Comparison of ENCODE assay signal across 8 cellular contexts in the genomic region with DNA sequence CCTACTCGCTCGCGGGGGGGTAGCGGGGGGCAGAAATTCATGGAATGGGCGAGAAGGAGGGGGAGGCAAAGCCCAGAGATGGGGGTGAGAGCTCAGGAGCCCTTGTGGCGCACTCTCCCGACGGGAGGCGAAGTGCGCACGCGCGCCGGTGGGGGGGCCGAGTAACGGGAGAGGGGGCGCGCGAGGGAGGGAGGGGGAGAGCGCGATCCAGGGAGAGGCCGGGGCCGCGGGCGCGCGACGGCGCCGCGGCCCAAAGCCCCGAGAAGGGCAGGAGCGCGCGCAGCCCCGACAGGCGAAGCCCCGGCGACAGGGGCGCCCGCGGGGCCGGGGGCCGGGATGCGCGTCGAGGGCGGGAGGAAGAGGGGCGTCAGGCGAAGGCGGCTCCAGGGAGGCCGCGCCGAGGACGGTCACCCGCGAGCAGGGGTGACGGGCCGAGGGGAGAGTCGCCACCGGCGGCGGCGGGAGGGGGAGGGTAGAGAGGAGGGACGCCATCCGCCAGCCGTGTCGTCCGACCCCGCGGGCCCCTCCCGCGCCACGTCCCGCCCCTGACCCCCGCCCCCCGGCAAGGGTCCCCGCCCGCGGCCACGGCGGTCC. TPM values are rescaled to one million over a fixed set of nuclear protein-coding genes. Genes with fewer than 3 reads are reported as not detected.
DNase-seq lines count a peak whose midpoint lies in the region; ATAC-seq, FAIRE-seq and TF ChIP-seq lines count a peak whose summit lies in the region.

No MANE protein-coding gene starts in this region.

- H3K36me3 ChIP-seq in HepG2 (replicated peaks in 1 of 2; ENCODE audit: control insufficient read depth in 1 of 2, insufficient read depth in 2 of 2, low read length in 2 of 2), result no peaks in the 10 kb centered on the region

- intact Hi-C loops in dendritic cell treated with granulocyte-macrophage colony-stimulating factor and Interleukin-4, amounts not matched to agents 40 ng/mL and 50 ng/mL, for 4 days (cut with micrococcal nuclease), result no loop called here
- intact Hi-C loops in HepG2 (cut with micrococcal nuclease; ENCODE audit: unreplicated experiment), result no loop called here

- 3% methylated on average over 4 of the region's 82 CpGs for WGBS in HepG2 (ENCODE audit: low lambda C conversion rate)

- DNase-seq in SHP77 (lab: John Stamatoyannopoulos, UW) (peak; percentile 22 to 55), SHP77 treated with DMSO at 0.1 percent for 48 hours (lab: John Stamatoyannopoulos, UW) (no peak), NCI-H2171 treated with DMSO at 0.1 percent for 48 hours (lab: John Stamatoyannopoulos, UW) (peak; percentile 70), HepG2 (ENCODE audit: low spot score) (peak; percentile 58)
- DNase-seq in activated CD4-positive, alpha-beta T cell treated with anti-CD3 and anti-CD28 coated beads, Interleukin-2, amount 50 U/mL, for 1 hour, result peak; percentile 63
- peak; percentile 66 for DNase-seq in stimulated activated CD4-positive, alpha-beta T cell treated with anti-CD3 and anti-CD28 coated beads, Interleukin-4, amount 100 ng/mL, for 24 hours

- ATAC-seq in HG02973 (IDR thresholded peaks at IDR 0.05; ENCODE audit: unreplicated experiment), result peak; percentile 40
- ATAC-seq in HepG2, result peak; percentile 68

- peaks cover 44% of the 10 kb centered on the region for H3K79me2 ChIP-seq in HepG2 (ENCODE audit: insufficient read depth, low read length)

- peaks cover 3% of the 10 kb centered on the region for H3K27me3 Mint-ChIP-seq in dendritic cell treated with granulocyte-macrophage colony-stimulating factor and Interleukin-4, amounts not matched to agents 40 ng/mL and 50 ng/mL, for 4 days

- TF ChIP-seq EP300 in HepG2 (IDR thresholded peaks at IDR 0.05; ENCODE audit: low read depth in 2 of 2, low read length in 2 of 2), result no peak
- no peak for TF ChIP-seq EP300 in HepG2 (CRISPR knock-in tag; IDR thresholded peaks at IDR 0.05; ENCODE audit: borderline replicate concordance)

- H3K36me3 Mint-ChIP-seq in dendritic cell treated with granulocyte-macrophage colony-stimulating factor and Interleukin-4, amounts not matched to agents 40 ng/mL and 50 ng/mL, for 4 days (ENCODE audit: low read depth), result peaks cover 8% of the 10 kb centered on the region

- peak overlapping the region; percentile 74 for H3K27ac Mint-ChIP-seq in dendritic cell treated with granulocyte-macrophage colony-stimulating factor and Interleukin-4, amounts not matched to agents 40 ng/mL and 50 ng/mL, for 4 days

- no peaks in the 10 kb centered on the region for H3K27me3 ChIP-seq in HepG2 (ENCODE audit: control insufficient read depth in 1 of 2, insufficient read depth in 2 of 2, low read length in 2 of 2)

- in situ Hi-C loops in HepG2 (cut with HindIII; ENCODE audit: extremely low pct_ligation_motif_present, low pct_unique_long_range_greater_than_20kb), result no loop called here

- peak overlapping the region; percentile 81 for H3K4me3 Mint-ChIP-seq in dendritic cell treated with granulocyte-macrophage colony-stimulating factor and Interleukin-4, amounts not matched to agents 40 ng/mL and 50 ng/mL, for 4 days

- H3K27ac ChIP-seq in HepG2 (ENCODE audit: extremely low read length, insufficient read depth, low read length), result peak overlapping the region; percentile 70

- H4K20me1 ChIP-seq in HepG2 (ENCODE audit: insufficient read depth, low read length), result peaks cover 28% of the 10 kb centered on the region

- no peaks in the 10 kb centered on the region for H3K9me3 ChIP-seq in HepG2 (ENCODE audit: low read length)

- H3K4me1 ChIP-seq in HepG2 (ENCODE audit: insufficient read depth, low read length), result peaks cover 45% of the 10 kb centered on the region

- peak overlapping the region; percentile 77 for H3K9ac ChIP-seq in HepG2 (ENCODE audit: insufficient read depth, low read depth, low read length)

- no peak for FAIRE-seq in HepG2 (lab: Jason Lieb, UNC)

- peak overlapping the region; percentile 74 to 79 (median 76) for H3K4me3 ChIP-seq in HepG2 (replicated peaks in 1 of 3; ENCODE audit: insufficient read depth in 1 of 3, low read depth in 2 of 3, low read length in 3 of 3)

- no peak for TF ChIP-seq RAD21 in HepG2 (CRISPR knock-in tag; IDR thresholded peaks at IDR 0.05)

- POLR2A ChIA-PET in HepG2 (lab: Yijun Ruan, JAX), result interaction anchor here (0.6 to 0.9 kb wide), 2 partner anchors 57 to 84 kb away, joined by 3 to 4 read pairs; no protein-coding TSS in a partner anchor

- CTCF ChIA-PET in HepG2 (lab: Yijun Ruan, JAX; ENCODE audit: low intra/inter-chr PET ratio, low total read pairs), result no interaction called here

- no peaks in the 10 kb centered on the region for H3K9me3 Mint-ChIP-seq in dendritic cell treated with granulocyte-macrophage colony-stimulating factor and Interleukin-4, amounts not matched to agents 40 ng/mL and 50 ng/mL, for 4 days

- peak overlapping the region; percentile 74 for H3K4me2 ChIP-seq in HepG2 (ENCODE audit: low read depth, low read length)

- TF ChIP-seq CTCF in HepG2 (CRISPR knock-in tag; IDR thresholded peaks at IDR 0.05), result no peak

- no peak overlapping the region for H2AFZ ChIP-seq in HepG2 (ENCODE audit: low read length)

- BruUV-seq in HepG2 (replicated peaks; lab: Mats Ljungman, UMichigan), result no TSS peak

- H3K4me1 Mint-ChIP-seq in dendritic cell treated with granulocyte-macrophage colony-stimulating factor and Interleukin-4, amounts not matched to agents 40 ng/mL and 50 ng/mL, for 4 days (ENCODE audit: low read depth), result peaks cover 27% of the 10 kb centered on the region

- 0 out of 4 replicates have a peak, but pooled peaks of 1 of the 2 experiments have one; percentile 36 for TF ChIP-seq POLR2A in HepG2 (IDR thresholded peaks at IDR 0.05; ENCODE audit: insufficient read depth in 1 of 2, low read depth in 2 of 2, low read length in 2 of 2)

TF ChIP-seq in HepG2, 621 proteins besides CTCF, POLR2A, EP300 and RAD21 (continues in another document):
- no peak for TF ChIP-seq ZKSCAN1 (IDR thresholded peaks at IDR 0.05; ENCODE audit: low read length)
- TF ChIP-seq AGO2 (optimal IDR thresholded peaks at IDR 0.05; ENCODE audit: low read depth, low read length), result peak; percentile 33
- TF ChIP-seq ZBTB1 (CRISPR knock-in tag; IDR thresholded peaks at IDR 0.05; ENCODE audit: borderline replicate concordance), result no peak
- TF ChIP-seq, protein P1, sequence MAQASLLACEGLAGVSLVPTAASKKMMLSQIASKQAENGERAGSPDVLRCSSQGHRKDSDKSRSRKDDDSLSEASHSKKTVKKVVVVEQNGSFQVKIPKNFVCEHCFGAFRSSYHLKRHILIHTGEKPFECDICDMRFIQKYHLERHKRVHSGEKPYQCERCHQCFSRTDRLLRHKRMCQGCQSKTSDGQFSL (CRISPR knock-in tag; IDR thresholded peaks at IDR 0.05), result peak; percentile 32; the same call in 1 of the 2 replicates
- no peak for TF ChIP-seq ZNF792 (CRISPR knock-in tag; IDR thresholded peaks at IDR 0.05)
- no peak for TF ChIP-seq ZNF780A (CRISPR knock-in tag; IDR thresholded peaks at IDR 0.05)
- TF ChIP-seq MXI1 (IDR thresholded peaks at IDR 0.05; ENCODE audit: borderline replicate concordance, low read depth, low read length), result peak; percentile 43; the same call in 1 of the 3 replicates

RNA-seq across cellular contexts. Expression of gene MECP2, which starts 0.4 kb away (rescaled TPM):
- total RNA-seq in HepG2 (2016; rRNA removed; fragmentation: Illumina TruSeq; extraction: Trizol), result 16.4 and 18.1 TPM in 2 replicates
- 12.6 and 12.7 TPM in 2 replicates for total RNA-seq in HepG2 (2016; cell fraction: cytosol; rRNA removed; fragmentation: Illumina TruSeq; extraction: Trizol; ENCODE audit: low read depth)
- 15.3 and 17.0 TPM in 2 replicates for total RNA-seq in HepG2 (2016; cell fraction: insoluble cytoplasmic fraction; rRNA removed; fragmentation: Illumina TruSeq; extraction: Trizol)
- 27.1 and 27.7 TPM in 2 replicates for total RNA-seq in HepG2 (2016; cell fraction: membrane; rRNA removed; fragmentation: Illumina TruSeq; extraction: Trizol)
- 18.4 and 26.4 TPM in 2 replicates for total RNA-seq in HepG2 (2016; cell fraction: nucleus; rRNA removed; fragmentation: Illumina TruSeq; extraction: Trizol)
- polyA plus RNA-seq in HepG2 (2011; rRNA removed), result 7.9 and 8.0 TPM in 2 replicates
- polyA plus RNA-seq in HepG2 (2011; cell fraction: cytosol; rRNA removed), result 4.6 and 4.7 TPM in 2 replicates
- 19.4 and 22.3 TPM in 2 replicates for polyA plus RNA-seq in HepG2 (2011; cell fraction: nucleus; rRNA removed)
- 8.3 and 9.6 TPM in 2 replicates for polyA plus RNA-seq in HepG2 (2012)
- 15.2 and 15.6 TPM in 2 replicates for polyA plus RNA-seq in HepG2 (2016; cell fraction: cytosol; fragmentation: Illumina TruSeq; extraction: Trizol; ENCODE audit: low read depth)
- 11.9 and 15.9 TPM in 2 replicates for polyA plus RNA-seq in HepG2 (2016; cell fraction: insoluble cytoplasmic fraction; fragmentation: Illumina TruSeq; extraction: Trizol; ENCODE audit: low read depth)
- polyA plus RNA-seq in HepG2 (2016; cell fraction: membrane; fragmentation: Illumina TruSeq; extraction: Trizol; ENCODE audit: low read depth), result 22.5 and 23.0 TPM in 2 replicates
- polyA plus RNA-seq in HepG2 (2016; cell fraction: nucleus; fragmentation: Illumina TruSeq; extraction: Trizol; ENCODE audit: insufficient read depth, low read depth), result 21.4 and 24.2 TPM in 2 replicates
- 17.0 and 27.8 TPM in 2 replicates for polyA minus RNA-seq in HepG2 (2011; rRNA and poly(A)+ RNA removed; ENCODE audit: low replicate concordance)
- polyA minus RNA-seq in HepG2 (2011; cell fraction: cytosol; rRNA and poly(A)+ RNA removed), result 3.6 and 5.0 TPM in 2 replicates
- 33.7 and 39.8 TPM in 2 replicates for polyA minus RNA-seq in HepG2 (2011; cell fraction: nucleus; rRNA and poly(A)+ RNA removed)

RNA-seq across cellular contexts. Expression of gene OPN1LW, which starts 46.9 kb away (rescaled TPM):
- not detected in 2 replicates for total RNA-seq in HepG2 (2016; rRNA removed; fragmentation: Illumina TruSeq; extraction: Trizol)
- total RNA-seq in HepG2 (2016; cell fraction: cytosol; rRNA removed; fragmentation: Illumina TruSeq; extraction: Trizol; ENCODE audit: low read depth), result not detected in 2 replicates
- total RNA-seq in HepG2 (2016; cell fraction: insoluble cytoplasmic fraction; rRNA removed; fragmentation: Illumina TruSeq; extraction: Trizol), result not detected in 2 replicates
- not detected in 2 replicates for total RNA-seq in HepG2 (2016; cell fraction: membrane; rRNA removed; fragmentation: Illumina TruSeq; extraction: Trizol)
- total RNA-seq in HepG2 (2016; cell fraction: nucleus; rRNA removed; fragmentation: Illumina TruSeq; extraction: Trizol), result not detected in 2 replicates
- not detected in 2 replicates for polyA plus RNA-seq in HepG2 (2011; rRNA removed)
- not detected in 2 replicates for polyA plus RNA-seq in HepG2 (2011; cell fraction: cytosol; rRNA removed)
- not detected in 2 replicates for polyA plus RNA-seq in HepG2 (2011; cell fraction: nucleus; rRNA removed)
- polyA plus RNA-seq in HepG2 (2012), result not detected in 2 replicates
- polyA plus RNA-seq in HepG2 (2016; cell fraction: cytosol; fragmentation: Illumina TruSeq; extraction: Trizol; ENCODE audit: low read depth), result not detected in 2 replicates
- polyA plus RNA-seq in HepG2 (2016; cell fraction: insoluble cytoplasmic fraction; fragmentation: Illumina TruSeq; extraction: Trizol; ENCODE audit: low read depth), result not detected in 2 replicates
- polyA plus RNA-seq in HepG2 (2016; cell fraction: membrane; fragmentation: Illumina TruSeq; extraction: Trizol; ENCODE audit: low read depth), result not detected in 2 replicates
- not detected in 2 replicates for polyA plus RNA-seq in HepG2 (2016; cell fraction: nucleus; fragmentation: Illumina TruSeq; extraction: Trizol; ENCODE audit: insufficient read depth, low read depth)
- polyA minus RNA-seq in HepG2 (2011; rRNA and poly(A)+ RNA removed; ENCODE audit: low replicate concordance), result not detected in 2 replicates
- not detected in 2 replicates for polyA minus RNA-seq in HepG2 (2011; cell fraction: cytosol; rRNA and poly(A)+ RNA removed)
- polyA minus RNA-seq in HepG2 (2011; cell fraction: nucleus; rRNA and poly(A)+ RNA removed), result not detected in 2 replicates
